ENCODE assay signal across 19 cellular contexts in the genomic region with DNA sequence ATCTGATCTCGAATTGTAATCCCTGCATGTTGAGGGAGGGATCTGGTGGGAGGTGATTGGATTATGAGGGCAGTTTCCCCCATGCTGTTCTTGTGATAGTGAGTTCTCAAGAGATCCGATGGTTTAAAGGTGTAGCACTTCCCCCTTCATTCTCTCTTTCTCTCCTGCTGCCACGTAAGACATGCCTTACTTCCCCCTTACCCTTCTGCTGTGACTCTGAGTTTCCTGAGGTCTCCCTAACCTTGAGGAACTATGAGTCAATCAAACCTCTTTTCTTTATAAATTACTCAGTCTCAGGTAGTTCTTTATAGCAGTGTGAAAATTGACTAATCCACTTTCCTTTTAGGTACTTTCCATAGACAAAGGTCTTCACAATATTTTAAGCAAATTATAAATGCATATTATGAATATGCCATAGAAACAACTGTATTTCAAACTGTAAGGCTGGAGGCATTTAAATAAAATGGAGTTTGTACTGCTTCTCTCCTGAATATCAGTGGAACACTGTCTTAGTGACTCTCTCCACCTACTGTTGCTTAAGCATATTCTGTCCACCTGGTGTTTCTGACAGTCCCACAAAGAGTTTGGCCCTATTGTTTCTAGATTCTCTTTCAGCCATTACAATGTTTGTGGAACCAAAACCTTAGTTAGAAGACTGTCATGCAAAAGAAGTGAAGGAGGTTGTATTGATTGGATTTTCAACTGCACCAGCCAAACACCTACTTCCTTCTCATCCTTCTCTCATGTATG. TPM values are rescaled to one million over a fixed set of nuclear protein-coding genes. Genes with fewer than 3 reads are reported as not detected.
DNase-seq lines count a peak whose midpoint lies in the region; ATAC-seq and TF ChIP-seq lines count a peak whose summit lies in the region.
"Had no signal": no experiment of that assay in that cellular context is flagged by ENCODE, and none has a peak within 500 bp of the region (broad histone marks: within the 10 kb centered on the region; RNA-seq: fewer than 3 reads in every experiment).

No MANE protein-coding gene starts in this region.

- H3K36me3 ChIP-seq in endodermal cell (ENCODE audit: control insufficient read depth, insufficient read depth, low read length) = no peaks in the 10 kb centered on the region
- H3K36me3 ChIP-seq: ascending aorta, upper lobe of right lung had no signal

- 82% methylated on average over 3 of the region's 3 CpGs; no CpG with 5 or more reads in 1 of the 2 experiments for WGBS in endodermal cell (ENCODE audit: insufficient coverage in 1 of 2, insufficient read length in 1 of 2), 2 experiments

- H3K4me3 Mint-ChIP-seq in activated CD4-positive, alpha-beta T cell treated with anti-CD3 and anti-CD28 coated beads, Interleukin-2, amount 10 ng/mL, durations not matched to agents 7 days and 5 days = no peak overlapping the region
- no peak overlapping the region for H3K4me3 Mint-ChIP-seq in endodermal cell
- H3K4me3 Mint-ChIP-seq: CD8-positive, alpha-beta memory T cell; dendritic cell treated with granulocyte-macrophage colony-stimulating factor and Interleukin-4, amounts not matched to agents 40 ng/mL and 50 ng/mL, for 4 days had no signal

- H3K27ac ChIP-seq in endodermal cell (ENCODE audit: low read depth, low read length) = no peak overlapping the region
- H3K27ac ChIP-seq: ascending aorta, upper lobe of right lung had no signal

- no peak overlapping the region for H3K27ac Mint-ChIP-seq in activated CD4-positive, alpha-beta T cell treated with anti-CD3 and anti-CD28 coated beads, Interleukin-2, amount 10 ng/mL, durations not matched to agents 7 days and 5 days
- H3K27ac Mint-ChIP-seq in activated naive CD4-positive, alpha-beta T cell treated with anti-CD3 and anti-CD28 coated beads, Interleukin-2, amount 50 U/mL, for 72 hours = peak overlapping the region; percentile 92 to 93
- H3K27ac Mint-ChIP-seq in endodermal cell = no peak overlapping the region
- H3K27ac Mint-ChIP-seq: dendritic cell treated with granulocyte-macrophage colony-stimulating factor and Interleukin-4, amounts not matched to agents 40 ng/mL and 50 ng/mL, for 4 days had no signal

- no peak overlapping the region for H3K4me3 ChIP-seq in endodermal cell (ENCODE audit: low read length)
- H3K4me3 ChIP-seq: ascending aorta, lung, upper lobe of right lung had no signal

- TF ChIP-seq CTCF in endodermal cell (conservative IDR thresholded peaks at IDR 0.05) (no peak), GM13977 (IDR thresholded peaks at IDR 0.05; ENCODE audit: extremely low read depth, insufficient read depth, missing control alignments) (no peak)

- H3K4me1 Mint-ChIP-seq in activated CD4-positive, alpha-beta T cell treated with anti-CD3 and anti-CD28 coated beads, Interleukin-2, amount 10 ng/mL, durations not matched to agents 7 days and 5 days = peaks cover 17% of the 10 kb centered on the region
- peaks cover 6% of the 10 kb centered on the region for H3K4me1 Mint-ChIP-seq in endodermal cell
- H3K4me1 Mint-ChIP-seq: CD8-positive, alpha-beta memory T cell had no signal

- peaks cover 9% of the 10 kb centered on the region for H3K27me3 Mint-ChIP-seq in activated CD4-positive, alpha-beta T cell treated with anti-CD3 and anti-CD28 coated beads, Interleukin-2, amount 10 ng/mL, durations not matched to agents 7 days and 5 days
- H3K27me3 Mint-ChIP-seq in endodermal cell (ENCODE audit: insufficient read depth) = no peaks in the 10 kb centered on the region
- H3K27me3 Mint-ChIP-seq: dendritic cell treated with granulocyte-macrophage colony-stimulating factor and Interleukin-4, amounts not matched to agents 40 ng/mL and 50 ng/mL, for 4 days had no signal

- peak; percentile 36 for DNase-seq in activated CD4-positive, alpha-beta T cell treated with anti-CD3 and anti-CD28 coated beads for 48 hours
- no peak for DNase-seq in activated CD4-positive, alpha-beta T cell treated with anti-CD3 and anti-CD28 coated beads, Interleukin-2, amount 10 ng/mL, durations not matched to agents 7 days and 5 days
- peak in 1 of 2 donors; percentile 33 for DNase-seq in activated naive CD4-positive, alpha-beta T cell treated with anti-CD3 and anti-CD28 coated beads, Interleukin-2, amount 50 U/mL, for 72 hours (ENCODE audit: low spot score in 2 of 2)
- DNase-seq in KBM-7 = no peak
- no peak for DNase-seq in endodermal cell
- DNase-seq in GM13977 (ENCODE audit: low spot score) = no peak
- DNase-seq: activated CD8-positive, alpha-beta memory T cell treated with anti-CD3 and anti-CD28 coated beads for 24 hours; CD8-positive, alpha-beta memory T cell; NCI-H1417; upper lobe of right lung had no signal

- H3K36me3 Mint-ChIP-seq in activated CD4-positive, alpha-beta T cell treated with anti-CD3 and anti-CD28 coated beads, Interleukin-2, amount 10 ng/mL, durations not matched to agents 7 days and 5 days (ENCODE audit: low read depth) = peaks cover 7% of the 10 kb centered on the region
- H3K36me3 Mint-ChIP-seq in activated naive CD4-positive, alpha-beta T cell treated with anti-CD3 and anti-CD28 coated beads, Interleukin-2, amount 50 U/mL, for 72 hours = peaks cover 0 to 34% of the 10 kb centered on the region in 2 donors
- H3K36me3 Mint-ChIP-seq in endodermal cell (ENCODE audit: low read depth) = no peaks in the 10 kb centered on the region
- H3K36me3 Mint-ChIP-seq: CD8-positive, alpha-beta memory T cell had no signal

- POLR2A ChIA-PET in activated CD4-positive, alpha-beta T cell treated with anti-CD3 and anti-CD28 coated beads, Interleukin-2, amount 10 ng/mL, durations not matched to agents 7 days and 5 days (lab: Charles Lee) = no interaction called here

- H3K9ac ChIP-seq in endodermal cell (ENCODE audit: extremely low read depth, low read length, poor library complexity, severe bottlenecking) = no peak overlapping the region

- no peaks in the 10 kb centered on the region for H3K27me3 ChIP-seq in endodermal cell (ENCODE audit: control insufficient read depth, insufficient read depth, low read length, poor library complexity, severe bottlenecking)
- H3K27me3 ChIP-seq: ascending aorta had no signal

- CTCF ChIA-PET in activated CD4-positive, alpha-beta T cell treated with anti-CD3 and anti-CD28 coated beads, Interleukin-2, amount 10 ng/mL, durations not matched to agents 7 days and 5 days (lab: Charles Lee) = interaction anchor here (1.2 to 2.6 kb wide), 3 partner anchors 73 to 101 kb away, joined by 4 to 28 read pairs (median 11); no protein-coding TSS in a partner anchor

- peaks cover 12% of the 10 kb centered on the region for H3K9me3 Mint-ChIP-seq in activated CD4-positive, alpha-beta T cell treated with anti-CD3 and anti-CD28 coated beads, Interleukin-2, amount 10 ng/mL, durations not matched to agents 7 days and 5 days
- peaks cover 0 to 17% of the 10 kb centered on the region in 2 donors for H3K9me3 Mint-ChIP-seq in activated naive CD4-positive, alpha-beta T cell treated with anti-CD3 and anti-CD28 coated beads, Interleukin-2, amount 50 U/mL, for 72 hours
- peaks cover 18% of the 10 kb centered on the region for H3K9me3 Mint-ChIP-seq in endodermal cell
- H3K9me3 Mint-ChIP-seq: dendritic cell treated with granulocyte-macrophage colony-stimulating factor and Interleukin-4, amounts not matched to agents 40 ng/mL and 50 ng/mL, for 4 days had no signal

- peaks cover 12% of the 10 kb centered on the region for H3K9me3 ChIP-seq in endodermal cell (ENCODE audit: control insufficient read depth, low read length)
- H3K9me3 ChIP-seq: ascending aorta, upper lobe of right lung had no signal

- in situ Hi-C loops in KBM-7 (cut with MboI; ENCODE audit: low pct_unique_long_range_greater_than_20kb, low sequenced_read_pairs) = no loop called here
- in situ Hi-C loops in GM13977 (cut with MboI; ENCODE audit: low pct_unique_long_range_greater_than_20kb, low sequenced_read_pairs, unreplicated experiment) = loop anchor here (5.0 to 10.0 kb wide), 3 partner anchors 70 to 233 kb away; no protein-coding TSS in a partner anchor

- H3K4me1 ChIP-seq in endodermal cell (ENCODE audit: control insufficient read depth, insufficient read depth, low read length) = no peaks in the 10 kb centered on the region
- H3K4me1 ChIP-seq: ascending aorta, upper lobe of right lung had no signal

- ATAC-seq in GM18870 (IDR thresholded peaks at IDR 0.05; ENCODE audit: unreplicated experiment) = peak; percentile 35
- ATAC-seq in HG03045 (IDR thresholded peaks at IDR 0.05; ENCODE audit: unreplicated experiment) = peak; percentile 44
- ATAC-seq in activated naive CD4-positive, alpha-beta T cell treated with anti-CD3 and anti-CD28 coated beads, Interleukin-2, amount 50 U/mL, for 72 hours = peak; percentile 69 to 78
- ATAC-seq: upper lobe of right lung had no signal

RNA-seq across cellular contexts. Expression of gene IL17A, which starts 24.3 kb away (rescaled TPM):
- total RNA-seq in activated CD4-positive, alpha-beta T cell treated with anti-CD3 and anti-CD28 coated beads, Interleukin-2, amount 10 ng/mL, durations not matched to agents 7 days and 5 days = under 1 TPM; 0.62 to 0.82 TPM
- total RNA-seq in activated naive CD4-positive, alpha-beta T cell treated with anti-CD3 and anti-CD28 coated beads, Interleukin-2, amount 50 U/mL, for 72 hours = 1 to 10 TPM in 1 of 2 donors, under 1 TPM in 1; 0.14 to 1.3 TPM
- not detected for total RNA-seq in endodermal cell
- not detected for polyA plus RNA-seq in endodermal cell (2013, experiment 1 of 2)
- polyA plus RNA-seq in endodermal cell (2013, experiment 2 of 2) = not detected
- total RNA-seq: A673; ascending aorta; G401; lung; skeletal muscle tissue; T-helper 1 cell treated with Interleukin-12 subunit alpha and Interleukin-12 subunit beta and Interleukin-4 antibody, amounts not matched to agents 30 ng/mL and 1 ng/mL, for 36 hours; upper lobe of right lung had no signal
- polyA plus RNA-seq: CD8-positive, alpha-beta memory T cell had no signal

Comparison
In these comparisons a context has a peak if more than half of its experiments do, and no peak if none do; other contexts are left out.
1. H3K27ac Mint-ChIP-seq: peak in activated naive CD4-positive, alpha-beta T cell treated with anti-CD3 and anti-CD28 coated beads, Interleukin-2, amount 50 U/mL, for 72 hours (2 of 2); none in activated CD4-positive, alpha-beta T cell treated with anti-CD3 and anti-CD28 coated beads, Interleukin-2, amount 10 ng/mL, durations not matched to agents 7 days and 5 days (single experiment) and endodermal cell (single experiment).
2. Peak in every context shown above with its lines, with median percentiles within 50 percentile points of each other: ATAC-seq.